In genomic region chr11:93526058-93526633, GRCh38 we compare ENCODE assay signal across 14 cellular contexts. TPM values are rescaled to one million over a fixed set of nuclear protein-coding genes. Genes with fewer than 3 reads are reported as not detected.
DNase-seq lines count a peak whose midpoint lies in the region; ATAC-seq, FAIRE-seq and TF ChIP-seq lines count a peak whose summit lies in the region.
"Had no signal": no experiment of that assay in that cellular context is flagged by ENCODE, and none has a peak within 500 bp of the region (broad histone marks: within the 10 kb centered on the region; RNA-seq: fewer than 3 reads in every experiment).

No MANE protein-coding gene starts in this region.

- H3K9me3 ChIP-seq in breast epithelium, result no peaks in the 10 kb centered on the region
- H3K9me3 ChIP-seq in mammary epithelial cell (replicated peaks; ENCODE audit: insufficient read depth, low read length), result no peaks in the 10 kb centered on the region
- H3K9me3 ChIP-seq in kidney (ENCODE audit: control insufficient read depth in 1 of 2, low read length in 2 of 2), result no peaks in the 10 kb centered on the region

- no peak overlapping the region for H3K4me2 ChIP-seq in mammary epithelial cell (ENCODE audit: insufficient read depth, low read depth, low read length)

- in situ Hi-C loops in mammary epithelial cell (cut with MboI; ENCODE audit: low sequenced_read_pairs in 2 of 2), result no loop called here

- TF ChIP-seq CTCF in breast epithelium (IDR thresholded peaks at IDR 0.05) (no peak), mammary epithelial cell (conservative IDR thresholded peaks at IDR 0.05 in 1 of 2, IDR thresholded peaks at IDR 0.05 in 1 of 2; ENCODE audit: extremely low read depth in 1 of 2, insufficient read depth in 1 of 2, low read depth in 1 of 2, low read length in 2 of 2) (no peak), kidney (IDR thresholded peaks at IDR 0.05; ENCODE audit: borderline replicate concordance, extremely low read depth, insufficient read depth) (no peak)

- peak; percentile 21 for ATAC-seq in HG02759 (IDR thresholded peaks at IDR 0.05; ENCODE audit: unreplicated experiment)
- no peak for ATAC-seq in stimulated activated naive B cell treated with anti-CD40 and anti-IgM and Interleukin-4, amounts not matched to agents 10 μg/mL and 1 μg/mL and 100 μg/mL, for 72 hours (replicated peaks)

- H3K4me1 ChIP-seq in breast epithelium (peaks cover 10 to 40% of the 10 kb centered on the region in 2 donors), mammary epithelial cell (ENCODE audit: insufficient read depth, low read length) (no peaks in the 10 kb centered on the region), kidney (ENCODE audit: control insufficient read depth in 1 of 2, insufficient read depth in 1 of 2, low read depth in 1 of 2, low read length in 2 of 2) (peaks cover 0 to 13% of the 10 kb centered on the region in 2 donors)

- H3K27ac Mint-ChIP-seq in activated CD4-positive, alpha-beta memory T cell treated with anti-CD3 and anti-CD28 coated beads, Interleukin-2, amount 10 ng/mL, durations not matched to agents 7 days and 5 days, result peak overlapping the region; percentile 80
- peak overlapping the region; percentile 85 for H3K27ac Mint-ChIP-seq in stimulated activated naive B cell treated with anti-CD40 and anti-IgM and Interleukin-4, amounts not matched to agents 10 μg/mL and 1 μg/mL and 100 μg/mL, for 72 hours

- DNase-seq in breast epithelium (ENCODE audit: low spot score in 2 of 2), result no peak
- DNase-seq in mammary epithelial cell, result no peak
- no peak for DNase-seq in activated CD4-positive, alpha-beta memory T cell treated with anti-CD3 and anti-CD28 coated beads, Interleukin-2, amount 10 ng/mL, durations not matched to agents 7 days and 5 days
- DNase-seq in stimulated activated naive B cell treated with anti-CD40 and anti-IgM and Interleukin-4, amounts not matched to agents 10 μg/mL and 1 μg/mL and 100 μg/mL, for 72 hours, result no peak
- DNase-seq in effector CD8-positive, alpha-beta T cell (lab: John Stamatoyannopoulos, UW), result no peak
- DNase-seq in occipital lobe (lab: John Stamatoyannopoulos, UW), result no peak
- no peak for DNase-seq in kidney
- DNase-seq: activated CD4-positive, alpha-beta T cell treated with anti-CD3 and anti-CD28 coated beads, Interleukin-2, amount 50 U/mL, for 4 hours; C1 segment of cervical spinal cord; midbrain; NCI-H1048; substantia nigra had no signal

- H3K36me3 ChIP-seq in breast epithelium (no peaks in the 10 kb centered on the region), mammary epithelial cell (ENCODE audit: insufficient read depth, low read length) (no peaks in the 10 kb centered on the region), kidney (ENCODE audit: control insufficient read depth in 1 of 2, insufficient read depth in 2 of 2, low read length in 2 of 2) (no peaks in the 10 kb centered on the region)

- FAIRE-seq in kidney (lab: Jason Lieb, UNC), result no peak

- H3K79me2 ChIP-seq in mammary epithelial cell (ENCODE audit: insufficient read depth, low read length), result no peaks in the 10 kb centered on the region

- H3K27me3 ChIP-seq in breast epithelium, result no peaks in the 10 kb centered on the region
- H3K27me3 ChIP-seq in mammary epithelial cell (ENCODE audit: insufficient read depth, low read length), result no peaks in the 10 kb centered on the region

- BruUV-seq in mammary epithelial cell (replicated peaks; lab: Mats Ljungman, UMichigan), result no TSS peak

- POLR2A ChIA-PET in activated CD4-positive, alpha-beta memory T cell treated with anti-CD3 and anti-CD28 coated beads, Interleukin-2, amount 10 ng/mL, durations not matched to agents 7 days and 5 days (lab: Charles Lee), result interaction anchor here (1.0 to 2.7 kb wide), 4 partner anchors 14 to 21 kb away, joined by 3 to 23 read pairs (median 10); no protein-coding TSS in a partner anchor

- H4K20me1 ChIP-seq in mammary epithelial cell (ENCODE audit: insufficient read depth, low read length), result no peaks in the 10 kb centered on the region

- CTCF ChIA-PET in mammary epithelial cell (lab: Charles Lee; ENCODE audit: low non-redundant PET), result no interaction called here
- CTCF ChIA-PET in activated CD4-positive, alpha-beta memory T cell treated with anti-CD3 and anti-CD28 coated beads, Interleukin-2, amount 10 ng/mL, durations not matched to agents 7 days and 5 days (lab: Charles Lee), result interaction anchor here (1.0 to 2.5 kb wide), 2 partner anchors 9 to 16 kb away, joined by 3 to 14 read pairs; no protein-coding TSS in a partner anchor

- no peaks in the 10 kb centered on the region for H3K9me3 Mint-ChIP-seq in activated CD4-positive, alpha-beta memory T cell treated with anti-CD3 and anti-CD28 coated beads, Interleukin-2, amount 10 ng/mL, durations not matched to agents 7 days and 5 days
- no peaks in the 10 kb centered on the region for H3K9me3 Mint-ChIP-seq in stimulated activated naive B cell treated with anti-CD40 and anti-IgM and Interleukin-4, amounts not matched to agents 10 μg/mL and 1 μg/mL and 100 μg/mL, for 72 hours

- 94% methylated on average over 4 of the region's 4 CpGs for WGBS in mammary epithelial cell (ENCODE audit: low coverage, missing lambda C conversion rate)

- H3K36me3 Mint-ChIP-seq in activated CD4-positive, alpha-beta memory T cell treated with anti-CD3 and anti-CD28 coated beads, Interleukin-2, amount 10 ng/mL, durations not matched to agents 7 days and 5 days (ENCODE audit: low read depth), result peaks cover 25% of the 10 kb centered on the region
- H3K36me3 Mint-ChIP-seq in stimulated activated naive B cell treated with anti-CD40 and anti-IgM and Interleukin-4, amounts not matched to agents 10 μg/mL and 1 μg/mL and 100 μg/mL, for 72 hours, result no peaks in the 10 kb centered on the region

- intact Hi-C loops in breast epithelium (cut with DNase I; ENCODE audit: low total_unique reads), result no loop called here
- intact Hi-C loops in mammary epithelial cell (cut with micrococcal nuclease), result no loop called here
- intact Hi-C loops in kidney (cut with DNase I), result no loop called here

- H3K4me3 ChIP-seq in breast epithelium (no peak overlapping the region), mammary epithelial cell (replicated peaks in 1 of 3; ENCODE audit: insufficient read depth in 1 of 3, low read depth in 2 of 3, low read length in 3 of 3) (no peak overlapping the region), kidney (ENCODE audit: low read length in 2 of 2) (no peak overlapping the region)

- H3K4me1 Mint-ChIP-seq in activated CD4-positive, alpha-beta memory T cell treated with anti-CD3 and anti-CD28 coated beads, Interleukin-2, amount 10 ng/mL, durations not matched to agents 7 days and 5 days, result peaks cover 91% of the 10 kb centered on the region
- peaks cover 37 to 56% of the 10 kb centered on the region in 2 donors for H3K4me1 Mint-ChIP-seq in stimulated activated naive B cell treated with anti-CD40 and anti-IgM and Interleukin-4, amounts not matched to agents 10 μg/mL and 1 μg/mL and 100 μg/mL, for 72 hours

- no peak overlapping the region for H3K4me3 Mint-ChIP-seq in activated CD4-positive, alpha-beta memory T cell treated with anti-CD3 and anti-CD28 coated beads, Interleukin-2, amount 10 ng/mL, durations not matched to agents 7 days and 5 days
- peak overlapping the region in 1 of 2 donors; percentile 2 for H3K4me3 Mint-ChIP-seq in stimulated activated naive B cell treated with anti-CD40 and anti-IgM and Interleukin-4, amounts not matched to agents 10 μg/mL and 1 μg/mL and 100 μg/mL, for 72 hours

- no peak for TF ChIP-seq POLR2A in breast epithelium (IDR thresholded peaks at IDR 0.05)

- H3K27ac ChIP-seq in breast epithelium, result peak overlapping the region; percentile 71 to 90
- H3K27ac ChIP-seq in mammary epithelial cell (ENCODE audit: insufficient read depth, low read depth, low read length), result no peak overlapping the region
- H3K27ac ChIP-seq in kidney (ENCODE audit: low read depth in 2 of 2, low read length in 2 of 2), result no peak overlapping the region
- H3K27ac ChIP-seq: RWPE1 had no signal

- H3K9ac ChIP-seq in mammary epithelial cell (ENCODE audit: insufficient read depth, low read length) (no peak overlapping the region), kidney (ENCODE audit: low read length in 2 of 2) (no peak overlapping the region)

- dilution Hi-C loops in mammary epithelial cell (cut with HindIII; ENCODE audit: low sequenced_read_pairs), result no loop called here

- H3K27me3 Mint-ChIP-seq in activated CD4-positive, alpha-beta memory T cell treated with anti-CD3 and anti-CD28 coated beads, Interleukin-2, amount 10 ng/mL, durations not matched to agents 7 days and 5 days, result no peaks in the 10 kb centered on the region
- H3K27me3 Mint-ChIP-seq in stimulated activated naive B cell treated with anti-CD40 and anti-IgM and Interleukin-4, amounts not matched to agents 10 μg/mL and 1 μg/mL and 100 μg/mL, for 72 hours, result no peaks in the 10 kb centered on the region

- no peak overlapping the region for H2AFZ ChIP-seq in mammary epithelial cell (ENCODE audit: low read depth, low read length)

RNA-seq across cellular contexts. Expression of gene SMCO4, which starts 17.0 kb away (rescaled TPM):
- total RNA-seq in breast epithelium (10 to 100 TPM; 13.4 to 64.4 (median 21.0) TPM), mammary epithelial cell (1 to 10 TPM; 2.2 to 3.6 TPM), occipital lobe (1.4 TPM), kidney (33.0 TPM)
- polyA plus RNA-seq in mammary epithelial cell (3.6 TPM), kidney (ENCODE audit: insufficient read depth, low read depth, low replicate concordance) (102 TPM)
- polyA minus RNA-seq in mammary epithelial cell, result 6.1 TPM
- total RNA-seq in activated CD4-positive, alpha-beta memory T cell treated with anti-CD3 and anti-CD28 coated beads, Interleukin-2, amount 10 ng/mL, durations not matched to agents 7 days and 5 days, result 10 to 100 TPM; 55.3 to 60.0 TPM

Comparison
In these comparisons a context has a peak if more than half of its experiments do, and no peak if none do; other contexts are left out.
1. H3K27ac ChIP-seq: peak in breast epithelium (2 of 2); none in mammary epithelial cell (single experiment) and kidney (0 of 2).